In the genomic region with DNA sequence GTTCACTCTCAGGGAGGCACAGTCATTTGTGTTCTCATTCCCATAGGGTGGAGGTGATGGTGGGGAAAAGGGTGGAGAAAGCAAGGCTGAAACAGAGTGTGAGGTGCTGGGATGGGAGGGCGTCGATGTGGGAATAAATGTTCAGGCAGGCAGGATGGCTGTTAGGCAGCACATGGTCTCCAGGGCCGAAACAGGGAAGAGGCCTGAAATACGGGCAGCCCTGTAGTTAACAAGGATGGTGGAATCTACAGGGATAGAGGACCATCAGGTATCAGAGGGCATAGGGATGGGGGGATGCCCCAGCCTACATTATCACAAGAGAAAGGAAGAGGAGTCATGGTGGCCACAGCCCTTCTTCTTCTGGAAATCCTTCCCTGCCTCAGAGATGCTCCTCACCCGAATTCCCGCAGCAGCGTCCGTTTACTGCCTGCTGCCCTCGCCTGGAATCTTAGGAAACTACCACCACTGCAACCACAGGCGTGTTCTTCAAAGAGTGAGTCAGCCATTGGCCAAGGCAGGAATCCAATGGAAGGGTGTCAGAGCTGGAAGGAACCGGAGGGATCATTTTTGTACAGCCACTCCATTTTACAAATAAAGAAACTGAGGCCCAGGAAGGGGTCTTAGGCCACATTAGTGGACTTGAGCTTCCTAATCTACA, we compare ENCODE assay signal across 7 cellular contexts. TPM values are rescaled to one million over a fixed set of nuclear protein-coding genes. Genes with fewer than 3 reads are reported as not detected.
A peak's percentile ranks its signal among the peaks of the same experiment; 100 is the strongest.
DNase-seq lines count a peak whose midpoint lies in the region; ATAC-seq lines count a peak whose summit lies in the region.

No MANE protein-coding gene starts in this region.

- H3K4me1 Mint-ChIP-seq in immature natural killer cell: no peaks in the 10 kb centered on the region

- H3K36me3 ChIP-seq in HAP-1 (replicated peaks): no peaks in the 10 kb centered on the region

- DNase-seq in HAP-1 (ENCODE audit: low spot score in 2 of 2) (peak; percentile 10 to 64), RPMI8226 (peak; percentile 10), fibroblast of peridontal ligament (ENCODE audit: extremely low read depth) (peak; percentile 75), non-pigmented ciliary epithelial cell (ENCODE audit: low read depth) (peak; percentile 53), immature natural killer cell (no peak)

- in situ Hi-C loops in HAP-1 (cut with MboI; ENCODE audit: low sequenced_read_pairs): no loop called here

- H3K4me1 ChIP-seq in HAP-1: no peaks in the 10 kb centered on the region

- no peaks in the 10 kb centered on the region for H3K9me3 ChIP-seq in HAP-1

- ATAC-seq in HG02840 (IDR thresholded peaks at IDR 0.05; ENCODE audit: low FRiP score, unreplicated experiment) (no peak), HG03521 (IDR thresholded peaks at IDR 0.05; ENCODE audit: unreplicated experiment) (no peak)

- H3K27me3 Mint-ChIP-seq in immature natural killer cell (ENCODE audit: low read depth in 3 of 3): peaks cover 0 to 10% (median 1%) of the 10 kb centered on the region in 3 donors

- no peaks in the 10 kb centered on the region; the same call in 1 of the 2 replicates for H3K27me3 ChIP-seq in HAP-1 (ENCODE audit: low read depth)

- H3K36me3 Mint-ChIP-seq in immature natural killer cell: peaks cover 0 to 4% (median 0%) of the 10 kb centered on the region in 3 donors

- H3K4me3 ChIP-seq in HAP-1: no peak overlapping the region

- H3K4me3 Mint-ChIP-seq in immature natural killer cell: no peak overlapping the region

- H3K27ac Mint-ChIP-seq in immature natural killer cell: no peak overlapping the region

- no peaks in the 10 kb centered on the region for H3K9me3 Mint-ChIP-seq in immature natural killer cell

RNA-seq across cellular contexts. Expression of a gene that starts 49.7 kb away (rescaled TPM):
- 10 to 100 TPM in 1 of 3 donors, 1 to 10 TPM in 2; 6.9 to 15.3 (median 8.5) TPM for polyA plus RNA-seq in immature natural killer cell

Comparison
In these comparisons a context has a peak if more than half of its experiments do, and no peak if none do; other contexts are left out.
1. DNase-seq: peak in HAP-1 (2 of 2), RPMI8226 (single experiment), fibroblast of peridontal ligament (single experiment) and non-pigmented ciliary epithelial cell (single experiment); none in immature natural killer cell (0 of 3).